Comparison of ENCODE assay signal across 19 cellular contexts in the genomic region with DNA sequence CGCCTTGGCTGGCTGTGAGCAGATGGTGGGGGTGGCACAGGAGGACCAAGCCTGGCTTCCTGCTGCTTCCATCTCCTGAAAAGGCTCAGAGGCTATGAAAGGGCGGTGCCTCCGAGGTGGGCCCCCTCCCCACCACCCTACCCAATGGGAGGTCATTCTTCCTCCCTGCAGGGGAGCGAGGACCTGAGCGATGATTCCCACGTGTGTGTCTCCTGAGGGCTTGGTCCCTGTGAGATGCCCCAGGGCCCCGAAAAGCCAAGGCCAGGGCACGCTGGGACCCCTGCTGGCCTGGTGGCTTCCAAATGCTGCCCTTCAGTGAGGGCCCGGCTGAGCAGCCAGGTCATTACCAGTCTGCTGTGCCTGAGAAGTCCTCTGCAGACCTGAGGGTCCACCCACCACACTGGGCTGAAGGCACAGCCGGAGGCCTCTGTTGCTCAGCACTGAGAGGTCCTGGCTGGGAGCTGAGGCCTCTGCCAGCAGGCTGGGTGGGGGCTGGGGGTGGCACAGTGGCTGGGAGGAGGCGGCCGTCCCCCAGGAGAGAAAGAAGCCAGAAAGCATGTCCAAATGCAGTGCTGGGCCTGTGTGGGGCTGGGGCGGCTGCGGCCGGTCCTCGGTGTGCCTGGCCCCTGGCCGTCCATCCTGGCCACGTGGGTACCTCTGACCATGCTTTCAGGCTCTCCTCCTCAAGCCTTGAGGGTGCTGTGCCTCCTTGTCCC. TPM values are rescaled to one million over a fixed set of nuclear protein-coding genes. Genes with fewer than 3 reads are reported as not detected.
DNase-seq lines count a peak whose midpoint lies in the region; ATAC-seq, FAIRE-seq and TF ChIP-seq lines count a peak whose summit lies in the region.
"Had no signal": no experiment of that assay in that cellular context is flagged by ENCODE, and none has a peak within 500 bp of the region (broad histone marks: within the 10 kb centered on the region; RNA-seq: fewer than 3 reads in every experiment).

No MANE protein-coding gene starts in this region.

- no peaks in the 10 kb centered on the region for H3K9me3 ChIP-seq in left ventricle myocardium inferior (replicated peaks)
- no peaks in the 10 kb centered on the region for H3K9me3 ChIP-seq in pancreas
- H3K9me3 ChIP-seq in osteoblast (ENCODE audit: low read depth, low read length): no peaks in the 10 kb centered on the region
- H3K9me3 ChIP-seq: SK-N-SH had no signal

- H3K4me1 ChIP-seq in left ventricle myocardium inferior (peaks cover 21% of the 10 kb centered on the region), pancreas (peaks cover 49 to 51% (median 50%) of the 10 kb centered on the region in 3 donors), osteoblast (ENCODE audit: insufficient read depth, low read length) (no peaks in the 10 kb centered on the region)

- H3K4me3 ChIP-seq in H7 (ENCODE audit: insufficient read depth, low read depth, low read length) (no peak overlapping the region), left ventricle myocardium inferior (no peak overlapping the region), pancreas (no peak overlapping the region), osteoblast (ENCODE audit: insufficient read depth, low read length) (no peak overlapping the region)

- H4K20me1 ChIP-seq in osteoblast (ENCODE audit: insufficient read depth, low read length): no peaks in the 10 kb centered on the region

- H2AFZ ChIP-seq in osteoblast (ENCODE audit: low read length): no peak overlapping the region

- DNase-seq in H7 (peak; percentile 65), NCI-H146 (lab: John Stamatoyannopoulos, UW) (peak; percentile 89), left ventricle myocardium inferior (peak; percentile 5), pancreas (peak in 3 of 6 donors; percentile 13 to 76 (median 34)), osteoblast (ENCODE audit: insufficient read length, low spot score, missing footprints) (no peak)
- DNase-seq: ACHN; CD4-positive, CD25-positive, alpha-beta regulatory T cell; EL; MV-4-11; NCI-H2029 treated with DMSO at 0.1 percent for 48 hours; NCI-H2171 treated with DMSO at 0.1 percent for 48 hours; NCI-H774; SK-N-SH had no signal

- no peak overlapping the region for H3K4me2 ChIP-seq in osteoblast (ENCODE audit: insufficient read depth, low read length)
- H3K4me2 ChIP-seq: SK-N-SH had no signal

- intact Hi-C loops in left ventricle myocardium inferior (cut with micrococcal nuclease) (no loop called here), pancreas (cut with DNase I) (no loop called here)

- H3K27ac ChIP-seq in left ventricle myocardium inferior (replicated peaks): no peak overlapping the region
- peak overlapping the region in 3 of 4 donors; percentile 26 to 84 (median 71) for H3K27ac ChIP-seq in pancreas
- H3K27ac ChIP-seq in osteoblast (ENCODE audit: low read depth, low read length): no peak overlapping the region
- H3K27ac ChIP-seq: HL-60 had no signal

- 91 to 94% methylated on average over 17 to 18 of the region's 18 CpGs for WGBS in pancreas, 2 donors

- H3K27me3 ChIP-seq in H7 (ENCODE audit: control insufficient read depth, insufficient read depth, low read length): no peaks in the 10 kb centered on the region
- H3K27me3 ChIP-seq in left ventricle myocardium inferior (ENCODE audit: low read depth): peaks cover 51% of the 10 kb centered on the region
- no peaks in the 10 kb centered on the region for H3K27me3 ChIP-seq in pancreas
- peaks cover 16% of the 10 kb centered on the region for H3K27me3 ChIP-seq in osteoblast (ENCODE audit: insufficient read depth, low read length)

- no peak for TF ChIP-seq CTCF in left ventricle myocardium inferior (IDR thresholded peaks at IDR 0.05; ENCODE audit: borderline replicate concordance)
- no peak for TF ChIP-seq CTCF in pancreas (IDR thresholded peaks at IDR 0.05)
- no peak for TF ChIP-seq CTCF in osteoblast (IDR thresholded peaks at IDR 0.05; ENCODE audit: extremely low read depth, low read depth, low read length)

- H3K36me3 ChIP-seq in H7 (replicated peaks; ENCODE audit: control insufficient read depth, insufficient read depth, low read length) (no peaks in the 10 kb centered on the region), left ventricle myocardium inferior (no peaks in the 10 kb centered on the region), pancreas (no peaks in the 10 kb centered on the region), osteoblast (ENCODE audit: insufficient read depth, low read length) (no peaks in the 10 kb centered on the region)

- no peaks in the 10 kb centered on the region for H3K79me2 ChIP-seq in osteoblast (ENCODE audit: insufficient read depth, low read length)

- FAIRE-seq in pancreas (lab: Jason Lieb, UNC): no peak
- FAIRE-seq: HTR-8/SVneo had no signal

- ATAC-seq in pancreas (no peak), HG02642 (IDR thresholded peaks at IDR 0.05; ENCODE audit: poor library complexity, unreplicated experiment) (no peak), HG03342 (IDR thresholded peaks at IDR 0.05; ENCODE audit: unreplicated experiment) (no peak)

RNA-seq across cellular contexts. Expression of gene SLC6A19, which starts 14.0 kb away (rescaled TPM):
- 0.04 and 0.07 TPM in 2 replicates for total RNA-seq in H7 (2014; rRNA removed; shearing (Covaris generic))
- not detected for total RNA-seq in left ventricle myocardium inferior
- under 1 TPM; 0.08 to 0.37 (median 0.23) TPM for total RNA-seq in pancreas
- polyA plus RNA-seq in pancreas: 1 to 10 TPM; 1.1 to 3.9 TPM
- total RNA-seq in osteoblast: not detected in 2 replicates
- total RNA-seq: CD4-positive, CD25-positive, alpha-beta regulatory T cell; H4; NCI-H460 had no signal
- polyA plus RNA-seq: CD4-positive, CD25-positive, alpha-beta regulatory T cell; SK-N-SH had no signal

RNA-seq across cellular contexts. Expression of gene SLC6A18, which starts 37.8 kb away (rescaled TPM):
- not detected in 2 replicates for total RNA-seq in H7 (2014; rRNA removed; shearing (Covaris generic))
- not detected for total RNA-seq in left ventricle myocardium inferior
- total RNA-seq in pancreas: not detected
- under 1 TPM in 1 of 2 donors, not detected in 1; 0.14 TPM for polyA plus RNA-seq in pancreas
- not detected in 2 replicates for total RNA-seq in osteoblast
- total RNA-seq: CD4-positive, CD25-positive, alpha-beta regulatory T cell; H4; NCI-H460 had no signal
- polyA plus RNA-seq: CD4-positive, CD25-positive, alpha-beta regulatory T cell; SK-N-SH had no signal

Comparison
In these comparisons a context has a peak if more than half of its experiments do, and no peak if none do; other contexts are left out.
1. H3K27ac ChIP-seq: peak in pancreas (3 of 4); none in left ventricle myocardium inferior (single experiment) and osteoblast (single experiment).